ENCODE assay signal across 20 cellular contexts in the genomic region with DNA sequence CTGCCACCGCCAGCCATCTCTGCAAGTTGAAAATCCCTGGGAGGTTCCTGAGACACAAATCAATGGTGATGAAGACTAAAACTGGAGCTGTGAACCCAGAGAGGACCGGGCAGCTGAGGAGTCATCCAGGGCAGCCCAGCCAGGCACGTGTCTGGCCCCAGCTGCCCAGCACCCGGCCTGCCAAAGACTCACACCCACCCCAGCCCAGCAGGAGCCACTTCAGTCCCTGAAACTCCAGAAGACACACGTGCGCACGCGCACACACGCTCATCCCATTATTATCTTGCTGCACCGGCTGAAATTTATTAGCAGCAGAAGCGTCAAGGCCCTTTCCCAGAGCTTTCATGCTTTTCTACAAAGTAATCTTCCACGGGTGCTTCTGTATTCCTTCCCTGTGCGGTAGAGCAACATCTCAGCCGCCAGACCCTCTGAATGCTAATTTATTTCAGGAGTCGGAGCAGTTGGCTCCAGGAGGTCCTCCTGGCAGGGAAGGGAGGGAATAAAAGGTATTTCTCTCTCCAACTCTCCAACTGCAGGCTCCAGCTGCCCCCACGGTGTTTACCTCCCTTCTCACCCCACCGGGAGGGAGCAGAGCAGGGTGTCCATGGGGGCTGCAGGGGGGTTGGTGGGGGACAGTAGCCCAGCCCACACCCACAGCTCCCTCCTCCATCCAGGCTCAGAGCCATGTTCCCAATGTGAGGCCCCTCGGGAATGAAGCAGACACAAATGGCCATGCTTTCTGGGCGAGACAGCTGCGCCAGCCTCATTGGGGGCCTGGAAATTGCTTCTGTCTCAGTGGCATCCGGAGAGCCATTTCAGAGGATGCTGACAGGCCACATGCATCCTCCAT. TPM values are rescaled to one million over a fixed set of nuclear protein-coding genes. Genes with fewer than 3 reads are reported as not detected.
DNase-seq lines count a peak whose midpoint lies in the region; ATAC-seq and TF ChIP-seq lines count a peak whose summit lies in the region.
"Had no signal": no experiment of that assay in that cellular context is flagged by ENCODE, and none has a peak within 500 bp of the region (broad histone marks: within the 10 kb centered on the region; RNA-seq: fewer than 3 reads in every experiment).

No MANE protein-coding gene starts in this region.

- TF ChIP-seq POLR2A in body of pancreas (IDR thresholded peaks at IDR 0.05) = no peak

- H3K36me3 ChIP-seq in GM23248 (ENCODE audit: low read depth) (no peaks in the 10 kb centered on the region), RWPE2 (ENCODE audit: low read depth) (no peaks in the 10 kb centered on the region), body of pancreas (replicated peaks in 1 of 2; ENCODE audit: insufficient read depth in 1 of 2, low read depth in 2 of 2) (no peaks in the 10 kb centered on the region)
- H3K36me3 ChIP-seq: gastrocnemius medialis, pancreas had no signal

- H3K4me1 ChIP-seq in GM23248 (ENCODE audit: insufficient read depth) = no peaks in the 10 kb centered on the region
- H3K4me1 ChIP-seq in RWPE2 (ENCODE audit: insufficient read depth, poor library complexity, severe bottlenecking) = no peaks in the 10 kb centered on the region
- no peaks in the 10 kb centered on the region for H3K4me1 ChIP-seq in body of pancreas
- H3K4me1 ChIP-seq: gastrocnemius medialis had no signal

- no peaks in the 10 kb centered on the region for H3K79me2 ChIP-seq in GM23248 (ENCODE audit: insufficient read depth)

- in situ Hi-C loops in GM23248 (cut with MboI) = no loop called here

- H4K20me1 ChIP-seq in GM23248 (ENCODE audit: insufficient read depth) = no peaks in the 10 kb centered on the region

- no peak overlapping the region for H2AFZ ChIP-seq in GM23248

- H3K27me3 ChIP-seq in GM23248 (replicated peaks; ENCODE audit: insufficient read depth) = no peaks in the 10 kb centered on the region; the same call in 1 of the 2 replicates
- peaks cover 30% of the 10 kb centered on the region for H3K27me3 ChIP-seq in RWPE2 (ENCODE audit: insufficient read depth, poor library complexity, severe bottlenecking)
- H3K27me3 ChIP-seq in body of pancreas = no peaks in the 10 kb centered on the region
- H3K27me3 ChIP-seq: pancreas had no signal

- H3K9me3 ChIP-seq in GM23248 (ENCODE audit: low read depth) (no peaks in the 10 kb centered on the region), RWPE2 (ENCODE audit: severe bottlenecking) (peaks cover 6% of the 10 kb centered on the region), body of pancreas (peaks cover 0 to 14% (median 0%) of the 10 kb centered on the region in 3 donors)
- H3K9me3 ChIP-seq: pancreas had no signal

- no peak overlapping the region for H3K4me3 ChIP-seq in GM23248
- H3K4me3 ChIP-seq in RWPE2 (ENCODE audit: severe bottlenecking) = no peak overlapping the region
- no peak overlapping the region for H3K4me3 ChIP-seq in body of pancreas
- H3K4me3 ChIP-seq: gastrocnemius medialis, pancreas had no signal

- H3K27ac ChIP-seq in GM23248 (no peak overlapping the region), RWPE2 (ENCODE audit: poor library complexity, severe bottlenecking) (no peak overlapping the region), body of pancreas (no peak overlapping the region)
- H3K27ac ChIP-seq: gastrocnemius medialis, pancreas had no signal

- no peaks in the 10 kb centered on the region for H3K9me2 ChIP-seq in GM23248 (ENCODE audit: insufficient read depth)

- ATAC-seq in RWPE2 (ENCODE audit: low read depth) (no peak), HG02973 (IDR thresholded peaks at IDR 0.05; ENCODE audit: unreplicated experiment) (no peak), body of pancreas (no peak)
- ATAC-seq: activated naive CD4-positive, alpha-beta T cell treated with anti-CD3 and anti-CD28 coated beads, Interleukin-2, amount 50 U/mL, for 72 hours; gastrocnemius medialis; left lobe of liver; pancreas; T-cell had no signal

- DNase-seq in GM23248 (peak; percentile 8), NCI-H187 (lab: John Stamatoyannopoulos, UW) (peak; percentile 60 to 65), RWPE2 (ENCODE audit: low spot score) (peak; percentile 51), posterior vena cava (ENCODE audit: low spot score) (peak; percentile 62), body of pancreas (no peak), kidney tubule cell (ENCODE audit: low spot score) (no peak)
- DNase-seq: activated CD4-positive, alpha-beta T cell treated with anti-CD3 and anti-CD28 coated beads, Interleukin-2, amount 50 U/mL, for 4 hours; cortex of kidney; gastrocnemius medialis; Kasumi-1; NCI-H1930; stimulated activated CD4-positive, alpha-beta T cell treated with anti-CD3 and anti-CD28 coated beads, Interleukin-4, amount 100 ng/mL, for 1 hour; T-cell had no signal

- intact Hi-C loops in posterior vena cava (cut with DNase I) = no loop called here
- intact Hi-C loops in body of pancreas (cut with DNase I) = no loop called here

- H3K4me2 ChIP-seq in GM23248 (ENCODE audit: unreplicated experiment) = no peak overlapping the region

- H3K9ac ChIP-seq in GM23248 = no peak overlapping the region

- WGBS in GM23248 (ENCODE audit: low coverage in 1 of 2, low lambda C conversion rate in 2 of 2, missing lambda C conversion rate in 2 of 2), 2 experiments = 4 to 7% methylated on average over 21 of the region's 21 CpGs
- 50 to 55% methylated on average over 15 to 21 of the region's 21 CpGs for WGBS in body of pancreas, 2 donors

- TF ChIP-seq CTCF in RWPE2 (IDR thresholded peaks at IDR 0.05; ENCODE audit: poor library complexity, severe bottlenecking) (no peak), body of pancreas (IDR thresholded peaks at IDR 0.05) (no peak)

- H3F3A ChIP-seq in GM23248 (ENCODE audit: insufficient read depth) = no peaks in the 10 kb centered on the region

RNA-seq across cellular contexts. Expression of gene RBFOX3, which starts 59.9 kb away (rescaled TPM):
- total RNA-seq in GM23248 (2014; rRNA removed; shearing (Covaris generic)) = not detected in 2 replicates
- not detected in 2 replicates for polyA plus RNA-seq in GM23248 (2016; fragmentation: Nextera tagmentation; extraction: Ambion mirVana)
- total RNA-seq in posterior vena cava (10 to 100 TPM in 1 of 2 donors, 1 to 10 TPM in 1; 7.1 to 21.6 TPM), body of pancreas (under 1 TPM in 1 of 2 donors, not detected in 1; 0.26 TPM)
- total RNA-seq: activated naive CD4-positive, alpha-beta T cell treated with anti-CD3 and anti-CD28 coated beads, Interleukin-2, amount 50 U/mL, for 72 hours; gastrocnemius medialis; left lobe of liver; subcutaneous adipose tissue; T-cell had no signal

RNA-seq across cellular contexts. Expression of gene ENPP7, which starts 60.0 kb away (rescaled TPM):
- total RNA-seq in GM23248 (2014; rRNA removed; shearing (Covaris generic)) = not detected in 2 replicates
- polyA plus RNA-seq in GM23248 (2016; fragmentation: Nextera tagmentation; extraction: Ambion mirVana) = not detected in 2 replicates
- total RNA-seq in posterior vena cava = not detected
- not detected for total RNA-seq in body of pancreas
- total RNA-seq: gastrocnemius medialis, HT1080, skeletal muscle tissue, subcutaneous adipose tissue had no signal

Comparison
In these comparisons a context has a peak if more than half of its experiments do, and no peak if none do; other contexts are left out.
1. DNase-seq: peak in GM23248 (single experiment), NCI-H187 (2 of 2), RWPE2 (single experiment) and posterior vena cava (single experiment); none in body of pancreas (0 of 4) and kidney tubule cell (single experiment).